10 cellular contexts compared by ENCODE assay signal in genomic region chr18:61333271-61333745, GRCh38. TPM values are rescaled to one million over a fixed set of nuclear protein-coding genes. Genes with fewer than 3 reads are reported as not detected.
A peak's percentile ranks its signal among the peaks of the same experiment; 100 is the strongest.
DNase-seq lines count a peak whose midpoint lies in the region; ATAC-seq and FAIRE-seq lines count a peak whose summit lies in the region.
"Had no signal": no experiment of that assay in that cellular context is flagged by ENCODE, and none has a peak within 500 bp of the region (broad histone marks: within the 10 kb centered on the region; RNA-seq: fewer than 3 reads in every experiment).

TSS of gene CDH20 (plus strand) at chr18:61333430.

- peak within 1 kb of the TSS in 1 of 7 donors; percentile 22 for H3K27ac Mint-ChIP-seq in CD4-positive, alpha-beta memory T cell
- H3K27ac Mint-ChIP-seq: CD8-positive, alpha-beta memory T cell had no signal

- H3K9me3 ChIP-seq in SK-N-MC (ENCODE audit: low read depth, low read length) (no peaks in the 10 kb centered on the region), neuron (ENCODE audit: low read length) (no peaks in the 10 kb centered on the region)
- no peaks in the 10 kb centered on the region for H3K9me3 ChIP-seq in CD4-positive, alpha-beta memory T cell (ENCODE audit: control insufficient read depth in 1 of 2, low read length in 2 of 2)

- H3K27me3 ChIP-seq in ACC112 (ENCODE audit: insufficient read depth, low read length) (peaks cover 23% of the 10 kb centered on the region), neuron (ENCODE audit: insufficient read depth, low read length) (no peaks in the 10 kb centered on the region)
- H3K27me3 ChIP-seq in CD4-positive, alpha-beta memory T cell (ENCODE audit: insufficient read depth, low read length): no peaks in the 10 kb centered on the region

- H3K9ac ChIP-seq in SK-N-MC (ENCODE audit: insufficient read length): peak within 1 kb of the TSS; percentile 69

- H3K79me2 ChIP-seq in ACC112 (ENCODE audit: control insufficient read depth, insufficient read depth, low read length, unreplicated experiment): no peaks in the 10 kb centered on the region

- no peak within 1 kb of the TSS for H3K27ac ChIP-seq in ACC112 (ENCODE audit: low read depth, low read length)
- H3K27ac ChIP-seq in SK-N-MC: no peak within 1 kb of the TSS; the same call in 1 of the 2 replicates
- no peak within 1 kb of the TSS for H3K27ac ChIP-seq in CD4-positive, alpha-beta memory T cell (ENCODE audit: low read depth, low read length)

- H3K4me1 ChIP-seq in ACC112 (ENCODE audit: control insufficient read depth, insufficient read depth, low read length, unreplicated experiment) (peaks cover 13% of the 10 kb centered on the region), neuron (ENCODE audit: insufficient read depth, low read length) (peaks cover 26% of the 10 kb centered on the region)
- no peaks in the 10 kb centered on the region for H3K4me1 ChIP-seq in CD4-positive, alpha-beta memory T cell (ENCODE audit: insufficient read depth, low read length)

- no peaks in the 10 kb centered on the region for H3K36me3 Mint-ChIP-seq in CD4-positive, alpha-beta memory T cell
- H3K36me3 Mint-ChIP-seq: CD8-positive, alpha-beta memory T cell had no signal

- H3K36me3 ChIP-seq in ACC112 (ENCODE audit: insufficient read depth, low read length) (no peaks in the 10 kb centered on the region), SK-N-MC (ENCODE audit: insufficient read depth, low read length) (no peaks in the 10 kb centered on the region), neuron (ENCODE audit: insufficient read depth, low read length) (no peaks in the 10 kb centered on the region)
- no peaks in the 10 kb centered on the region for H3K36me3 ChIP-seq in CD4-positive, alpha-beta memory T cell (ENCODE audit: insufficient read depth, low read length)

- CTCF ChIA-PET in CD4-positive, alpha-beta memory T cell (lab: Charles Lee; ENCODE audit: partially characterized antibody): no interaction called here

- intact Hi-C loops in CD4-positive, alpha-beta memory T cell (cut with micrococcal nuclease): no loop called here

- H3K27me3 Mint-ChIP-seq in CD4-positive, alpha-beta memory T cell: peaks cover 10 to 21% of the 10 kb centered on the region in 2 donors

- DNase-seq in SK-N-MC (ENCODE audit: low read depth, low spot score) (no peak), frontal cortex (ENCODE audit: low spot score in 2 of 2) (peak; percentile 27 to 37), T-helper 1 cell (no peak), left lobe of liver (ENCODE audit: low spot score) (no peak)
- no peak for DNase-seq in CD4-positive, alpha-beta memory T cell
- DNase-seq: CD8-positive, alpha-beta memory T cell; foreskin melanocyte had no signal

- POLR2A ChIA-PET in CD4-positive, alpha-beta memory T cell (lab: Charles Lee; ENCODE audit: partially characterized antibody): no interaction called here

- no peak for FAIRE-seq in frontal cortex (lab: Jason Lieb, UNC)

- no peak for ATAC-seq in left lobe of liver
- ATAC-seq in HG02885 (IDR thresholded peaks at IDR 0.05; ENCODE audit: poor library complexity, unreplicated experiment): no peak

- H3K9me3 Mint-ChIP-seq in CD4-positive, alpha-beta memory T cell: peaks cover 0 to 13% (median 3%) of the 10 kb centered on the region in 8 donors

- peak within 1 kb of the TSS; percentile 89 for H3K4me3 ChIP-seq in ACC112 (ENCODE audit: low read depth, low read length)
- H3K4me3 ChIP-seq in SK-N-MC: peak within 1 kb of the TSS; percentile 81
- H3K4me3 ChIP-seq in neuron (ENCODE audit: low read length): peak within 1 kb of the TSS; percentile 63
- no peak within 1 kb of the TSS for H3K4me3 ChIP-seq in CD4-positive, alpha-beta memory T cell (ENCODE audit: low read length in 2 of 2)

- no peak within 1 kb of the TSS for H3K4me3 Mint-ChIP-seq in CD4-positive, alpha-beta memory T cell

- peaks cover 0 to 3% (median 1%) of the 10 kb centered on the region in 4 donors for H3K4me1 Mint-ChIP-seq in CD4-positive, alpha-beta memory T cell
- H3K4me1 Mint-ChIP-seq: CD8-positive, alpha-beta memory T cell had no signal

- H2AFZ ChIP-seq in ACC112 (ENCODE audit: low read length, unreplicated experiment) (peak within 1 kb of the TSS; percentile 78), neuron (ENCODE audit: low read depth, low read length) (peak within 1 kb of the TSS; percentile 82)

RNA-seq across cellular contexts. Expression of gene CDH20, which starts in this region (rescaled TPM):
- total RNA-seq in frontal cortex (6.9 TPM), left lobe of liver (not detected)
- not detected for total RNA-seq in CD4-positive, alpha-beta memory T cell
- not detected for polyA plus RNA-seq in CD4-positive, alpha-beta memory T cell
- polyA plus RNA-seq: CD8-positive, alpha-beta memory T cell had no signal

Comparison
In these comparisons a context has a peak if more than half of its experiments do, and no peak if none do; other contexts are left out.
1. H3K4me3 ChIP-seq: peak in ACC112 (single experiment), SK-N-MC (single experiment) and neuron (single experiment); none in CD4-positive, alpha-beta memory T cell (0 of 2).
2. DNase-seq: peak in frontal cortex (2 of 2); none in SK-N-MC (single experiment), T-helper 1 cell (0 of 5), CD4-positive, alpha-beta memory T cell (0 of 5) and left lobe of liver (single experiment).